Comparison of ENCODE assay signal across 9 cellular contexts in genomic region chr17:73694491-73694890, GRCh38. TPM values are rescaled to one million over a fixed set of nuclear protein-coding genes. Genes with fewer than 3 reads are reported as not detected.
"Had no signal": no experiment of that assay in that cellular context is flagged by ENCODE, and none has a peak within 500 bp of the region (broad histone marks: within the 10 kb centered on the region; RNA-seq: fewer than 3 reads in every experiment).

No MANE protein-coding gene starts in this region.

- ATAC-seq: HCT116, HepG2 had no signal

- H3K9me3 ChIP-seq: HAP-1 had no signal

- FAIRE-seq: HepG2 had no signal

- H3K27ac Mint-ChIP-seq: HFFc6, IgD-negative memory B cell had no signal

- H3K4me1 ChIP-seq: HAP-1 had no signal

- H3K27ac ChIP-seq: GM23248, HL-60 had no signal

- H3K4me3 ChIP-seq: GM23248, HAP-1 had no signal

- H3K36me3 ChIP-seq: HAP-1 had no signal

- DNase-seq: GM23248, GOT3, H7, HFFc6 had no signal

- H3K36me3 Mint-ChIP-seq: IgD-negative memory B cell had no signal

- H3K4me3 Mint-ChIP-seq: HFFc6, IgD-negative memory B cell had no signal

RNA-seq across cellular contexts. Expression of gene SDK2, which starts 50.2 kb away (rescaled TPM):
- total RNA-seq: HepG2 had no signal
- polyA plus RNA-seq: HepG2 had no signal
